ENCODE assay signal across 28 cellular contexts in the genomic region with DNA sequence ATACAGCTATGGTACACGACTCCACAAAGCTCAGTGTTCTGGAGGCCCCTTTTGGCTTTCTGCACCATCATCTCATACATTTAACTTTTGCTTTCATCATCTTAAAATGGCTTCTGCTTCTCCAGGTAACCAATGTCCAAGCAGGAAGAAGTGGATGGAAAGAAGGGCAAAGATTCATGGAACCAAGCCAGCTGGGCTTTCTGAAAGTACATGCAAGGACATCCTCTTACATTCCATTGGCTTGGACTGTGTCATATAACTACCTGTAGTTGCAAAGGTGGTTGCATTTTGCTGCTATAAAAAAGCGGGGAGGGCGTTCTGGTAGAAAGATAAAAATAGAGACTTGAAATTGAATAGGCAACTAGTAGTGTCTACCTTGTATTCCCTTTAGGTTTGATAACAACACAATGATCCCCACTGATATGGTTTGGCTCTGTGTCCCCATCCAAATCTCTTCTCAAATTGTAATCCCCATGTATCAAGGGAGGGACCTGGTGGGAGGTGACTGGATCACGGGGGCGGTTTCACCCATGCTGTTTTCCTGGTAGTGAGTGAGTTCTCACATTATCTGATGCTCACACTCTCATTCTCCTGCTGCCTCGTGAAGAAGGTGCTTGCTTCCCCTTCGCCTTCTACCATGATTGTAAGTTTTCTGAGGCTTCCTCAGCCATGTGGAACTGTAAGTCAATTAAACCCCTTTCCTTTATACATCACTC. TPM values are rescaled to one million over a fixed set of nuclear protein-coding genes. Genes with fewer than 3 reads are reported as not detected.
"Had no signal": no experiment of that assay in that cellular context is flagged by ENCODE, and none has a peak within 500 bp of the region (broad histone marks: within the 10 kb centered on the region; RNA-seq: fewer than 3 reads in every experiment).

No MANE protein-coding gene starts in this region.

- H3K9me3 Mint-ChIP-seq: activated naive CD4-positive, alpha-beta T cell treated with anti-CD3 and anti-CD28 coated beads, Interleukin-2, amount 50 U/mL, for 24 hours; activated T-helper 1 cell treated with anti-CD3 and anti-CD28 coated beads, Interleukin-12 subunit alpha, Interleukin-12 subunit beta, Interleukin-2, Interleukin-4 antibody, amounts not matched to agents 30 ng/mL and 10 ng/mL and 1 ng/mL, durations not matched to agents 14 hours and 24 hours and 36 hours had no signal

- H3K27me3 ChIP-seq: breast epithelium had no signal

- H3K4me1 Mint-ChIP-seq: activated naive CD4-positive, alpha-beta T cell treated with anti-CD3 and anti-CD28 coated beads, Interleukin-2, amount 50 U/mL, for 24 hours had no signal

- H3K36me3 Mint-ChIP-seq: activated naive CD4-positive, alpha-beta T cell treated with anti-CD3 and anti-CD28 coated beads, Interleukin-2, amount 50 U/mL, for 24 hours had no signal

- H3K4me1 ChIP-seq: breast epithelium had no signal

- H3K9me3 ChIP-seq: breast epithelium, SK-N-SH had no signal

- H3K36me3 ChIP-seq: breast epithelium had no signal

- H3K27ac ChIP-seq: breast epithelium had no signal

- H3K4me3 Mint-ChIP-seq: activated CD8-positive, alpha-beta T cell treated with anti-CD3 and anti-CD28 coated beads, Interleukin-2, amount 10 ng/mL, durations not matched to agents 7 days and 5 days; activated naive CD4-positive, alpha-beta T cell treated with anti-CD3 and anti-CD28 coated beads, Interleukin-2, amount 50 U/mL, for 24 hours; activated T-helper 1 cell treated with anti-CD3 and anti-CD28 coated beads, Interleukin-12 subunit alpha, Interleukin-12 subunit beta, Interleukin-2, Interleukin-4 antibody, amounts not matched to agents 30 ng/mL and 10 ng/mL and 1 ng/mL, durations not matched to agents 14 hours and 24 hours and 36 hours; WTC11 had no signal

- ATAC-seq: activated CD8-positive, alpha-beta T cell treated with anti-CD3 and anti-CD28 coated beads, Interleukin-2, amount 10 ng/mL, durations not matched to agents 7 days and 5 days; Right ventricle myocardium inferior; WTC11 had no signal

- H3K27ac Mint-ChIP-seq: activated CD8-positive, alpha-beta T cell treated with anti-CD3 and anti-CD28 coated beads, Interleukin-2, amount 10 ng/mL, durations not matched to agents 7 days and 5 days; activated naive CD4-positive, alpha-beta T cell treated with anti-CD3 and anti-CD28 coated beads, Interleukin-2, amount 50 U/mL, for 24 hours; activated T-helper 1 cell treated with anti-CD3 and anti-CD28 coated beads, Interleukin-12 subunit alpha, Interleukin-12 subunit beta, Interleukin-2, Interleukin-4 antibody, amounts not matched to agents 30 ng/mL and 10 ng/mL and 1 ng/mL, durations not matched to agents 14 hours and 24 hours and 36 hours; WTC11 had no signal

- H3K4me2 ChIP-seq: SK-N-SH had no signal

- DNase-seq: activated CD4-positive, alpha-beta T cell treated with anti-CD3 and anti-CD28 coated beads for 48 hours; activated CD4-positive, alpha-beta T cell treated with anti-CD3 and anti-CD28 coated beads, Interleukin-2, amount 50 U/mL, for 4 hours; activated CD4-positive, CD25-positive, alpha-beta regulatory T cell treated with anti-CD3 and anti-CD28 coated beads, Interleukin-2, amount 50 U/mL, for 72 hours; activated CD8-positive, alpha-beta memory T cell treated with anti-CD3 and anti-CD28 coated beads, Interleukin-2, amount 50 U/mL, for 48 hours; activated CD8-positive, alpha-beta T cell treated with anti-CD3 and anti-CD28 coated beads, Interleukin-2, amount 10 ng/mL, durations not matched to agents 7 days and 5 days; activated effector memory CD4-positive, alpha-beta T cell treated with Interleukin-2 at 50 U/mL for 16 hours; activated naive CD4-positive, alpha-beta T cell; activated T-cell treated with anti-CD3 and anti-CD28 coated beads, Interleukin-2, amount 50 U/mL, for 1 hour; aorta; caudate nucleus; KG1; NCI-H1092; NCI-H1417; NCI-H1694; NCI-H2029; NCI-H345; NCI-H510A; NCI-H526 treated with DMSO at 0.1 percent for 48 hours; NCI-H82; RPMI8226; SK-N-SH had no signal

- H3K4me3 ChIP-seq: breast epithelium had no signal

RNA-seq across cellular contexts. Expression of a gene that starts 6.7 kb away (rescaled TPM):
- total RNA-seq: activated CD8-positive, alpha-beta T cell treated with anti-CD3 and anti-CD28 coated beads, Interleukin-2, amount 10 ng/mL, durations not matched to agents 7 days and 5 days; activated T-helper 1 cell treated with anti-CD3 and anti-CD28 coated beads, Interleukin-12 subunit alpha, Interleukin-12 subunit beta, Interleukin-2, Interleukin-4 antibody, amounts not matched to agents 30 ng/mL and 10 ng/mL and 1 ng/mL, durations not matched to agents 14 hours and 24 hours and 36 hours; OCI-LY7; T-helper 1 cell treated with Interleukin-12 subunit alpha and Interleukin-12 subunit beta and Interleukin-4 antibody, amounts not matched to agents 30 ng/mL and 1 ng/mL, for 36 hours had no signal
